Comparison of ENCODE assay signal across 1 cellular context in genomic region chr7:81414411-81414810, GRCh38.
TF ChIP-seq lines count a peak whose summit lies in the region.

No MANE protein-coding gene starts in this region.

TF ChIP-seq in H1, 55 proteins besides CTCF, POLR2A, EP300 and RAD21:
- TF ChIP-seq ZNF274 (IDR thresholded peaks at IDR 0.05; ENCODE audit: borderline replicate concordance, extremely low read depth, low read length), result no peak
- no peak for TF ChIP-seq SIN3A (conservative IDR thresholded peaks at IDR 0.05 in 1 of 2, IDR thresholded peaks at IDR 0.05 in 1 of 2; ENCODE audit: low read depth in 1 of 2, low read length in 2 of 2)
- no peak for TF ChIP-seq ATF3 (IDR thresholded peaks at IDR 0.05; ENCODE audit: insufficient read depth, low read depth, low read length)
